Comparison of ENCODE assay signal across 9 cellular contexts in the genomic region with DNA sequence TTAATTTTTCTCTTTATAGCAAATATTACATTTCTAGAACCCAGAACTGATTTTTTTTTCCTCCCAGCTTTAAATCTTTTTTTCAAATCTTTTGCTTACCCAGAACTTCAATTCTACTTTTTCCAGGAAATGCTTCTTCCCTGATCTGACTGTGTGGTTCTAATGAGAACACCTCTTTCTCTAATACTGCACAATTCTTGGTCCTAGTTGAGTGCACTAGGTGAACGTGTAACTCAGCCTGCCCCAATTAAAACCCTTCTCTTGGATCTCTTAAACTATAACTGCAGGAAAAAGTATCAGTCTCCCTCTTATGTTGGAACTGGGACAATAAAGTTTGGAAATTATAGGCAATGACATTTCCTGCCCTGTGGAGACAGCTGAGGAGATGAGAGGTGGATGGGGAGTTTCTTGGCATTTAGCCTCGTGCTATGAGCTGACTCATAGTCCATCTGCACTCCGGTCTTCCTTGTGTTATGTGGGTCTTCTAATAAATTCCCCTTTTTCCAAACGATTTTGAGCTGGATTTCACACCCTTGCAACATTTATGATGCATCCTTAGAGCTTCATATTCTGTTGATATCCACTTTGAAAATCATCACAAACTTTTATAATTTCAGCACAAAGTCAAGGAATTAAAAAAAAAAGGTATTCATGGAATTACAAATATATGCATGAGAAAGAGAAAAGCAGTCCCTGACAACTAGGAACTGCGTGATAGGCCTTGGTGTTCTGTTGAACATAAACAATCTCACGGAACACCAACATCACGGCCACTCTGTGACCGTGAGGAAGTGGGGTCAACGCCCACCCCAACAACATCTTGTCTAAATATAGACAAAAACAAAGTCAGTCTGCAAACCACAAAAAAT. TPM values are rescaled to one million over a fixed set of nuclear protein-coding genes. Genes with fewer than 3 reads are reported as not detected.
DNase-seq lines count a peak whose midpoint lies in the region; ATAC-seq and TF ChIP-seq lines count a peak whose summit lies in the region.
"Had no signal": no experiment of that assay in that cellular context is flagged by ENCODE, and none has a peak within 500 bp of the region (broad histone marks: within the 10 kb centered on the region; RNA-seq: fewer than 3 reads in every experiment).

No MANE protein-coding gene starts in this region.

- POLR2A ChIA-PET in HCT116 (lab: Charles Lee): no interaction called here

- no TSS peak for BruUV-seq in HCT116 (replicated peaks; lab: Mats Ljungman, UMichigan)

- no peaks in the 10 kb centered on the region for H4K20me1 ChIP-seq in HCT116 (ENCODE audit: insufficient read depth)

- peak overlapping the region; percentile 50 for H3K4me2 ChIP-seq in HCT116 (ENCODE audit: low read length)

- H3K9ac ChIP-seq in HCT116 (ENCODE audit: low read length): no peak overlapping the region

- no peak overlapping the region for H3K4me3 ChIP-seq in HCT116 (replicated peaks in 1 of 2; ENCODE audit: low read depth in 1 of 2, low read length in 2 of 2)

- CTCF ChIA-PET in HCT116 (lab: Charles Lee): interaction anchor here (0.5 to 1.5 kb wide), 3 partner anchors 191 to 1312 kb away, joined by 3 to 7 read pairs (median 4); no protein-coding TSS in a partner anchor

- no peak for TF ChIP-seq RAD21 in HCT116 (IDR thresholded peaks at IDR 0.05; ENCODE audit: low read depth)

- H3K27ac ChIP-seq in HCT116 (ENCODE audit: low read depth, low read length) (no peak overlapping the region), foreskin keratinocyte (no peak overlapping the region)

- H3K4me1 ChIP-seq in HCT116 (ENCODE audit: control insufficient read depth in 1 of 2, insufficient read depth in 2 of 2, low read length in 2 of 2): peaks cover 13 to 14% of the 10 kb centered on the region in 2 experiments
- peaks cover 9% of the 10 kb centered on the region for H3K4me1 ChIP-seq in foreskin keratinocyte

- H3K79me2 ChIP-seq in HCT116 (ENCODE audit: insufficient read depth, low read length): no peaks in the 10 kb centered on the region

- intact Hi-C loops in HCT116 (cut with micrococcal nuclease): no loop called here

- no peaks in the 10 kb centered on the region for H3K9me2 ChIP-seq in HCT116 (ENCODE audit: insufficient read depth)

- TF ChIP-seq POLR2A in HCT116 (IDR thresholded peaks at IDR 0.05; ENCODE audit: borderline replicate concordance, extremely low read depth, insufficient read depth, insufficient read length): no peak

- H2AFZ ChIP-seq in HCT116 (ENCODE audit: low read depth, low read length, poor library complexity, severe bottlenecking): no peak overlapping the region

- DNase-seq in HCT116 (ENCODE audit: low read depth, low spot score) (peak; percentile 12), SK-MEL-5 (ENCODE audit: low read depth, low spot score) (peak; percentile 73), foreskin keratinocyte (peak; percentile 47 to 63), smooth muscle cell of the brain vasculature (ENCODE audit: low read depth, low spot score) (peak; percentile 65), midbrain (lab: John Stamatoyannopoulos, UW) (no peak), NCI-H1436 (lab: John Stamatoyannopoulos, UW) (no peak)
- DNase-seq: activated T-cell treated with anti-CD3 and anti-CD28 coated beads, Interleukin-2, amount 50 U/mL, for 4 hours; NCI-H774 had no signal

- in situ Hi-C loops in SK-MEL-5 (cut with HindIII; ENCODE audit: low pct_unique_long_range_greater_than_20kb, low sequenced_read_pairs): no loop called here

- H3K36me3 ChIP-seq in HCT116 (ENCODE audit: control insufficient read depth in 1 of 2, insufficient read depth in 2 of 2, low read length in 2 of 2): no peaks in the 10 kb centered on the region

- TF ChIP-seq CTCF in HCT116 (IDR thresholded peaks at IDR 0.05 in 2 of 3, conservative IDR thresholded peaks at IDR 0.05 in 1 of 3; ENCODE audit: borderline replicate concordance in 1 of 3, insufficient read depth in 1 of 3, low read depth in 2 of 3, low read length in 2 of 3) (no peak), foreskin keratinocyte (conservative IDR thresholded peaks at IDR 0.05) (no peak)

- H3K27me3 ChIP-seq in HCT116 (ENCODE audit: insufficient read depth, low read length) (no peaks in the 10 kb centered on the region), foreskin keratinocyte (no peaks in the 10 kb centered on the region)

- RAD21 ChIA-PET in HCT116 (lab: Charles Lee; ENCODE audit: low non-redundant PET in 1 of 2, low total read pairs in 2 of 2, uncharacterized antibody in 2 of 2, unreplicated experiment in 2 of 2): interaction anchor here in 1 of 2 experiments (0.9 to 1.5 kb wide), 2 partner anchors 190 to 192 kb away, joined by 3 read pairs; no protein-coding TSS in a partner anchor

- peak; percentile 84 for ATAC-seq in HCT116
- peak; percentile 91 for ATAC-seq in foreskin keratinocyte
- ATAC-seq in HG03469 (IDR thresholded peaks at IDR 0.05; ENCODE audit: unreplicated experiment): no peak
- ATAC-seq: activated T-cell treated with anti-CD3 and anti-CD28 coated beads, Interleukin-2, amount 50 U/mL, for 4 hours had no signal

- H3K9me3 ChIP-seq in HCT116 (ENCODE audit: control insufficient read depth in 1 of 2, insufficient read depth in 1 of 2, low read depth in 1 of 2, low read length in 2 of 2): no peaks in the 10 kb centered on the region

TF ChIP-seq in HCT116, 20 proteins besides CTCF, POLR2A, EP300 and RAD21:
- 0 out of 2 replicates have a peak, but pooled peaks have one; percentile 21 for TF ChIP-seq SIN3A (IDR thresholded peaks at IDR 0.05; ENCODE audit: low read depth)
- TF ChIP-seq POLR2AphosphoS5 (IDR thresholded peaks at IDR 0.05; ENCODE audit: low read depth, low read length): no peak
- peak; percentile 39; the same call in 1 of the 2 replicates for TF ChIP-seq JUND (IDR thresholded peaks at IDR 0.05)
- peak; percentile 39; the same call in 1 of the 2 replicates for TF ChIP-seq CBX3 (IDR thresholded peaks at IDR 0.05; ENCODE audit: low read depth)
- peak; percentile 22; the same call in 1 of the 2 replicates for TF ChIP-seq SP1 (IDR thresholded peaks at IDR 0.05; ENCODE audit: low read depth)
- no peak for TF ChIP-seq EZH2phosphoT487 (IDR thresholded peaks at IDR 0.05; ENCODE audit: borderline replicate concordance)

RNA-seq across cellular contexts. Expression of a gene that starts 52.4 kb away (rescaled TPM):
- total RNA-seq in HCT116 (2021; ENCODE audit: unreplicated experiment) (6.2 TPM), foreskin keratinocyte (10.1 and 11.6 TPM in 2 replicates)
- polyA plus RNA-seq in HCT116 (2012): 1.8 and 2.7 TPM in 2 replicates
- 3.5 and 4.0 TPM in 2 replicates for total RNA-seq in SK-MEL-5 (2014; rRNA removed; shearing (Covaris generic))
- 5.7 and 7.4 TPM in 2 replicates for polyA plus RNA-seq in SK-MEL-5 (2015; cell fraction: cytosol; rRNA removed)
- polyA plus RNA-seq in SK-MEL-5 (2015; cell fraction: nucleus; rRNA removed): 4.4 and 11.5 TPM in 2 replicates
- 5.6 and 7.2 TPM in 2 replicates for polyA plus RNA-seq in foreskin keratinocyte

Comparison
In these comparisons a context has a peak if more than half of its experiments do, and no peak if none do; other contexts are left out.
1. DNase-seq: peak in HCT116 (single experiment), SK-MEL-5 (single experiment), foreskin keratinocyte (2 of 2) and smooth muscle cell of the brain vasculature (single experiment); none in midbrain (single experiment) and NCI-H1436 (single experiment).